ENCODE assay signal across 1 cellular context in the genomic region with DNA sequence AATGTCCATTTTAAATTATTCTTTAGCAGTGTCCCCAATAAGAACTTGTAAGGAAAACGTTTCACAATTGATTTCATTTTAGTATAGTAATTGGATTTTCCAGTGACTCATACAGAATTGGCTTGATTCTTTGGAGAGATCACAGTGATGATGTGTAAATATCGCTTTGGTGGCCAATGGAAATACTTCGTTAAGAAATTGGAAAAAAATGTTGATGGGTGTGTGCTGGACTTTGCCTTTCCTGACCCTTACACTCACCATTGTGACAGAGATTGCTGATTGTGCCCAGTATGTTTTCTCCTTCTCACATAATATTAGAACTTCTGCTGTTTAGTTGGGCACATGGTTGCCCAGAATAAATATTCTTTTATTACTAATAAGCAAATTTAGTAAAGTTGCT.
TF ChIP-seq lines count a peak whose summit lies in the region.

No MANE protein-coding gene starts in this region.

TF ChIP-seq in HepG2, 621 proteins besides CTCF, POLR2A, EP300 and RAD21 (continued from another document):
- TF ChIP-seq PRDM15 (CRISPR knock-in tag; IDR thresholded peaks at IDR 0.05), result no peak
- TF ChIP-seq, protein P1, sequence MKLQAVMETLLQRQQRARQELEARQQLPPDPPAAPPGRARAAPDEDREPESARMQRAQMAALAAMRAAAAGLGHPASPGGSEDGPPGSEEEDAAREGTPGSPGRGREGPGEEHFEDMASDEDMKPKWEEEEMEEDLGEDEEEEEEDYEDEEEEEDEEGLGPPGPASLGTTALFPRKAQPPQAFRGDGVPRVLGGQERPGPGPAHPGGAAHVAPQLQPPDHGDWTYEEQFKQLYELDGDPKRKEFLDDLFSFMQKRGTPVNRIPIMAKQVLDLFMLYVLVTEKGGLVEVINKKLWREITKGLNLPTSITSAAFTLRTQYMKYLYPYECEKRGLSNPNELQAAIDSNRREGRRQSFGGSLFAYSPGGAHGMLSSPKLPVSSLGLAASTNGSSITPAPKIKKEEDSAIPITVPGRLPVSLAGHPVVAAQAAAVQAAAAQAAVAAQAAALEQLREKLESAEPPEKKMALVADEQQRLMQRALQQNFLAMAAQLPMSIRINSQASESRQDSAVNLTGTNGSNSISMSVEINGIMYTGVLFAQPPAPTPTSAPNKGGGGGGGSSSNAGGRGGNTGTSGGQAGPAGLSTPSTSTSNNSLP (IDR thresholded peaks at IDR 0.05; ENCODE audit: low read depth, low read length), result peak; percentile 86
- TF ChIP-seq, protein P2, sequence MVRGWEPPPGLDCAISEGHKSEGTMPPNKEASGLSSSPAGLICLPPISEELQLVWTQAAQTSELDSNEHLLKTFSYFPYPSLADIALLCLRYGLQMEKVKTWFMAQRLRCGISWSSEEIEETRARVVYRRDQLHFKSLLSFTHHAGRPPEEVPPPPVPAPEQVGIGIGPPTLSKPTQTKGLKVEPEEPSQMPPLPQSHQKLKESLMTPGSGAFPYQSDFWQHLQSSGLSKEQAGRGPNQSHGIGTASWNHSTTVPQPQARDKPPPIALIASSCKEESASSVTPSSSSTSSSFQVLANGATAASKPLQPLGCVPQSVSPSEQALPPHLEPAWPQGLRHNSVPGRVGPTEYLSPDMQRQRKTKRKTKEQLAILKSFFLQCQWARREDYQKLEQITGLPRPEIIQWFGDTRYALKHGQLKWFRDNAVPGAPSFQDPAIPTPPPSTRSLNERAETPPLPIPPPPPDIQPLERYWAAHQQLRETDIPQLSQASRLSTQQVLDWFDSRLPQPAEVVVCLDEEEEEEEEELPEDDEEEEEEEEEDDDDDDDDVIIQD (CRISPR knock-in tag; IDR thresholded peaks at IDR 0.05; ENCODE audit: low read depth), result 0 out of 2 replicates have a peak, but pooled peaks have one; percentile 20
- TF ChIP-seq TAF1 (CRISPR knock-in tag; IDR thresholded peaks at IDR 0.05), result no peak
- TF ChIP-seq NR2F1 (CRISPR knock-in tag; IDR thresholded peaks at IDR 0.05), result peak in 1 of 2 experiments; percentile 19; a peak in 1 of 4 replicates
- TF ChIP-seq ZNF335 (CRISPR knock-in tag; IDR thresholded peaks at IDR 0.05), result no peak
- no peak for TF ChIP-seq ZNF674 (CRISPR knock-in tag; IDR thresholded peaks at IDR 0.05; ENCODE audit: low read depth)
- TF ChIP-seq HOXA5 (CRISPR knock-in tag; IDR thresholded peaks at IDR 0.05), result no peak
- no peak for TF ChIP-seq BRD4 (CRISPR knock-in tag; IDR thresholded peaks at IDR 0.05)
- 0 out of 2 replicates have a peak, but pooled peaks have one; percentile 34 for TF ChIP-seq PAXIP1 (CRISPR knock-in tag; conservative IDR thresholded peaks at IDR 0.05)
- TF ChIP-seq GLI4 (CRISPR knock-in tag; IDR thresholded peaks at IDR 0.05; ENCODE audit: borderline replicate concordance), result no peak
- TF ChIP-seq ISL2 (CRISPR knock-in tag; IDR thresholded peaks at IDR 0.05), result no peak
TF ChIP-seq in HepG2: peak in this region for 11.
